Comparison of ENCODE assay signal across 17 cellular contexts in genomic region chr2:218081695-218082094, GRCh38. TPM values are rescaled to one million over a fixed set of nuclear protein-coding genes. Genes with fewer than 3 reads are reported as not detected.
DNase-seq lines count a peak whose midpoint lies in the region; ATAC-seq, FAIRE-seq and TF ChIP-seq lines count a peak whose summit lies in the region.
"Had no signal": no experiment of that assay in that cellular context is flagged by ENCODE, and none has a peak within 500 bp of the region (broad histone marks: within the 10 kb centered on the region; RNA-seq: fewer than 3 reads in every experiment).

No MANE protein-coding gene starts in this region.

- in situ Hi-C loops in GM12878 (cut with MboI), result no loop called here

- H2AFZ ChIP-seq in GM12878 (ENCODE audit: control insufficient read depth, low read depth, low read length), result no peak overlapping the region
- H2AFZ ChIP-seq: parathyroid adenoma had no signal

- peaks cover 5% of the 10 kb centered on the region for H3K27me3 ChIP-seq in AG04450 (ENCODE audit: control insufficient read depth, insufficient read depth, low read length)
- no peaks in the 10 kb centered on the region; a peak in 1 of 4 replicates for H3K27me3 ChIP-seq in GM12878 (replicated peaks in 1 of 2; ENCODE audit: control insufficient read depth in 2 of 2, insufficient read depth in 2 of 2, low read length in 1 of 2)

- no peak for TF ChIP-seq EP300 in GM12878 (IDR thresholded peaks at IDR 0.05; ENCODE audit: borderline replicate concordance in 1 of 2, control insufficient read depth in 1 of 2, low read depth in 2 of 2, low read length in 2 of 2)

- H3K9me3 ChIP-seq in AG04450 (ENCODE audit: control insufficient read depth, insufficient read depth, low read length), result peaks cover 2% of the 10 kb centered on the region; the same call in 1 of the 2 replicates
- peaks cover 3% of the 10 kb centered on the region; the same call in 2 of the 3 replicates for H3K9me3 ChIP-seq in GM12878 (replicated peaks; ENCODE audit: control insufficient read depth, insufficient read depth, low read length)

- ATAC-seq in GM12878 (no peak), GM21786 (IDR thresholded peaks at IDR 0.05; ENCODE audit: unreplicated experiment) (no peak)
- ATAC-seq: activated T-cell treated with anti-CD3 and anti-CD28 coated beads, Interleukin-2, amount 50 U/mL, for 4 hours had no signal

- 86% methylated on average over 7 of the region's 7 CpGs for WGBS in GM12878 (ENCODE audit: insufficient coverage, insufficient replicate concordance, low lambda C conversion rate, missing lambda C conversion rate)

- peaks cover 35% of the 10 kb centered on the region for H3K4me1 ChIP-seq in GM12878 (ENCODE audit: control insufficient read depth, insufficient read depth, low read length)
- H3K4me1 ChIP-seq: parathyroid adenoma had no signal

- H3K4me2 ChIP-seq in GM12878 (ENCODE audit: control insufficient read depth, insufficient read depth), result no peak overlapping the region

- POLR2A ChIA-PET in AG04450 (lab: Yijun Ruan, JAX), result interaction anchor here (0.7 kb wide), 1 partner anchor 25 kb away, joined by 4 read pairs; no protein-coding TSS in a partner anchor
- POLR2A ChIA-PET in GM12878 (lab: Charles Lee), result no interaction called here

- RAD21 ChIA-PET in GM12878 (lab: Charles Lee; ENCODE audit: unreplicated experiment), result interaction anchor here (1.1 to 1.3 kb wide), 2 partner anchors 13 to 293 kb away, joined by 3 to 6 read pairs; partner anchors contain the start of gene RUFY4

- no TSS peak for BruUV-seq in GM12878 (replicated peaks; lab: Mats Ljungman, UMichigan)

- TF ChIP-seq POLR2A in GM12878 (IDR thresholded peaks at IDR 0.05; ENCODE audit: low read depth, low read length), result no peak

- no peak for FAIRE-seq in GM12878 (lab: Jason Lieb, UNC)
- FAIRE-seq: kidney had no signal

- peak; percentile 11 for DNase-seq in AG04450 (ENCODE audit: low read depth, low spot score)
- peak; percentile 80 for DNase-seq in HFF-Myc (ENCODE audit: extremely low read depth, low read depth)
- DNase-seq in GM12878 (ENCODE audit: low read depth, low spot score), result no peak
- peak; percentile 52 for DNase-seq in islet precursor cell
- DNase-seq in activated gamma-delta T cell treated with Interleukin-2 at 50 U/mL for 16 hours, result no peak
- DNase-seq in NK-92 (lab: John Stamatoyannopoulos, UW; ENCODE audit: unreplicated experiment), result no peak
- DNase-seq in COR-L47 (lab: John Stamatoyannopoulos, UW), result no peak
- DNase-seq: activated CD4-positive, alpha-beta T cell treated with anti-CD3 and anti-CD28 coated beads for 48 hours; activated T-cell treated with anti-CD3 and anti-CD28 coated beads, Interleukin-2, amount 50 U/mL, for 4 hours; DMS79; dorsolateral prefrontal cortex; kidney; NCI-H187; substantia nigra had no signal

- intact Hi-C loops in GM12878 (cut with micrococcal nuclease; ENCODE audit: unreplicated experiment), result no loop called here

- H3K27ac ChIP-seq in AG04450 (ENCODE audit: low read depth, low read length), result no peak overlapping the region
- peak overlapping the region; percentile 65 for H3K27ac ChIP-seq in GM12878 (ENCODE audit: control insufficient read depth, insufficient read depth)
- H3K27ac ChIP-seq: dorsolateral prefrontal cortex, parathyroid adenoma had no signal

- SMC1A ChIA-PET in GM12878 (lab: Charles Lee; ENCODE audit: uncharacterized antibody, unreplicated experiment), result interaction anchor here (0.6 to 1.3 kb wide), 3 partner anchors 40 to 90 kb away, joined by 3 to 4 read pairs (median 4); no protein-coding TSS in a partner anchor

- TF ChIP-seq CTCF in AG04450 (IDR thresholded peaks at IDR 0.05; ENCODE audit: low read depth, low read length), result no peak
- no peak for TF ChIP-seq CTCF in HFF-Myc (IDR thresholded peaks at IDR 0.05; ENCODE audit: low read depth, low read length, missing control alignments)
- TF ChIP-seq CTCF in GM12878 (IDR thresholded peaks at IDR 0.05 in 2 of 3, conservative IDR thresholded peaks at IDR 0.05 in 1 of 3; ENCODE audit: control insufficient read depth in 2 of 3, extremely low read depth in 1 of 3, insufficient read depth in 1 of 3, low read depth in 3 of 3, low read length in 3 of 3), result no peak

- no peak overlapping the region for H3K9ac ChIP-seq in GM12878 (ENCODE audit: control insufficient read depth, insufficient read depth, low read length)
- H3K9ac ChIP-seq: parathyroid adenoma had no signal

- H4K20me1 ChIP-seq in GM12878 (ENCODE audit: control insufficient read depth, insufficient read depth), result no peaks in the 10 kb centered on the region

- CTCF ChIA-PET in AG04450 (lab: Charles Lee), result interaction anchor here (4.6 kb wide), 1 partner anchor 13 kb away, joined by 27 read pairs; the partner anchor contains the start of gene RUFY4
- CTCF ChIA-PET in GM12878 (lab: Yijun Ruan, JAX), result interaction anchor here (0.8 to 1.9 kb wide), 7 partner anchors 10 to 292 kb away, joined by 3 to 5 read pairs (median 4); partner anchors contain the start of gene RUFY4

- H3K4me3 ChIP-seq in AG04450 (ENCODE audit: low read depth, low read length), result no peak overlapping the region
- H3K4me3 ChIP-seq in HFF-Myc (replicated peaks; ENCODE audit: low read depth, low read length), result no peak overlapping the region
- H3K4me3 ChIP-seq in GM12878, result no peak overlapping the region
- H3K4me3 ChIP-seq: dorsolateral prefrontal cortex had no signal

- no peaks in the 10 kb centered on the region for H3K36me3 ChIP-seq in GM12878 (ENCODE audit: control insufficient read depth in 2 of 2, insufficient read depth in 2 of 2, low read length in 1 of 2)

- no peak for TF ChIP-seq RAD21 in GM12878 (IDR thresholded peaks at IDR 0.05; ENCODE audit: insufficient read depth, low read depth, low read length)

- no peaks in the 10 kb centered on the region for H3K79me2 ChIP-seq in GM12878 (ENCODE audit: control insufficient read depth, insufficient read depth, low read length)
- H3K79me2 ChIP-seq: parathyroid adenoma had no signal

TF ChIP-seq in GM12878, 131 proteins besides CTCF, POLR2A, EP300 and RAD21 (continues in another document):
- no peak for TF ChIP-seq MYC (IDR thresholded peaks at IDR 0.05; ENCODE audit: insufficient read depth, insufficient read length, insufficient replicate concordance, low read length, severe bottlenecking)
- no peak for TF ChIP-seq BACH1 (IDR thresholded peaks at IDR 0.05; ENCODE audit: borderline replicate concordance)
- TF ChIP-seq RCOR1 (conservative IDR thresholded peaks at IDR 0.05; ENCODE audit: low read depth, low read length), result no peak
- TF ChIP-seq RELA (IDR thresholded peaks at IDR 0.05; ENCODE audit: borderline replicate concordance, partially characterized antibody), result no peak
- no peak for TF ChIP-seq NFXL1 (IDR thresholded peaks at IDR 0.05; ENCODE audit: borderline replicate concordance)
- TF ChIP-seq ZSCAN29 (IDR thresholded peaks at IDR 0.05), result no peak
- no peak for TF ChIP-seq IRF3 (IDR thresholded peaks at IDR 0.05)
- TF ChIP-seq LARP7 (IDR thresholded peaks at IDR 0.05), result no peak

RNA-seq across cellular contexts. Expression of gene RUFY4, which starts 12.6 kb away (rescaled TPM):
- polyA plus RNA-seq in AG04450 (2011; rRNA removed), result not detected in 2 replicates
- polyA minus RNA-seq in AG04450 (2011; rRNA and poly(A)+ RNA removed), result not detected in 2 replicates
- 2.5 and 4.4 TPM in 2 replicates for total RNA-seq in GM12878 (2013; cell fraction: nucleolus; rRNA removed)
- total RNA-seq in GM12878 (2014; rRNA removed), result 0.65 and 1.2 TPM in 2 replicates
- 1.3 and 1.6 TPM in 2 replicates for total RNA-seq in GM12878 (2014; rRNA removed; fragmentation: Illumina TruSeq; extraction: Trizol)
- 1.5 and 2.7 TPM in 2 replicates for total RNA-seq in GM12878 (2021)
- polyA plus RNA-seq in GM12878 (2011; ENCODE audit: low read depth), result 3.5 TPM
- polyA plus RNA-seq in GM12878 (2011; rRNA removed), result 0.29 and 0.90 TPM in 2 replicates
- polyA plus RNA-seq in GM12878 (2011; cell fraction: cytosol; rRNA removed), result 0.51 and 0.60 TPM in 2 replicates
- polyA plus RNA-seq in GM12878 (2011; cell fraction: nucleus; rRNA removed), result 4.8 and 6.8 TPM in 2 replicates
- 3.5 and 4.3 TPM in 2 replicates for polyA plus RNA-seq in GM12878 (2012)
- 0.91 and 0.92 TPM in 2 replicates for polyA plus RNA-seq in GM12878 (2014; fragmentation: Illumina TruSeq; extraction: Trizol)
- polyA plus RNA-seq in GM12878 (2014; fragmentation: Nextera tagmentation; extraction: Ambion mirVana), result under 1 TPM; 0.05 to 0.14 TPM
- polyA plus RNA-seq in GM12878 (2014; rRNA removed), result 1.6 and 2.7 TPM in 2 replicates
- polyA plus RNA-seq in GM12878 (2016; fragmentation: Nextera tagmentation; extraction: Ambion mirVana), result under 1 TPM; 0.23 to 0.32 TPM
- polyA minus RNA-seq in GM12878 (2011; rRNA and poly(A)+ RNA removed), result 0.44 and 2.4 TPM in 2 replicates
- not detected in 2 replicates for polyA minus RNA-seq in GM12878 (2011; cell fraction: cytosol; rRNA and poly(A)+ RNA removed)
- polyA minus RNA-seq in GM12878 (2011; cell fraction: nucleus; rRNA and poly(A)+ RNA removed), result 1.2 and 4.2 TPM in 2 replicates
- total RNA-seq: glomerular endothelial cell had no signal

RNA-seq across cellular contexts. Expression of gene CXCR2, which starts 44.1 kb away (rescaled TPM):
- not detected in 2 replicates for polyA plus RNA-seq in AG04450 (2011; rRNA removed)
- polyA minus RNA-seq in AG04450 (2011; rRNA and poly(A)+ RNA removed), result not detected in 2 replicates
- total RNA-seq in GM12878 (2013; cell fraction: nucleolus; rRNA removed), result not detected in 2 replicates
- 0.06 and 0.11 TPM in 2 replicates for total RNA-seq in GM12878 (2014; rRNA removed)
- 0.09 TPM in 1 of 2 replicates, not detected in the other for total RNA-seq in GM12878 (2014; rRNA removed; fragmentation: Illumina TruSeq; extraction: Trizol)
- 0.36 TPM in 1 of 2 replicates, not detected in the other for total RNA-seq in GM12878 (2021)
- 0.10 TPM for polyA plus RNA-seq in GM12878 (2011; ENCODE audit: low read depth)
- polyA plus RNA-seq in GM12878 (2011; rRNA removed), result 0.07 and 0.12 TPM in 2 replicates
- polyA plus RNA-seq in GM12878 (2011; cell fraction: cytosol; rRNA removed), result 0.20 and 0.24 TPM in 2 replicates
- 0.15 TPM in 1 of 2 replicates, not detected in the other for polyA plus RNA-seq in GM12878 (2011; cell fraction: nucleus; rRNA removed)
- 0.07 and 0.48 TPM in 2 replicates for polyA plus RNA-seq in GM12878 (2012)
- polyA plus RNA-seq in GM12878 (2014; fragmentation: Illumina TruSeq; extraction: Trizol), result 0.21 TPM in 1 of 2 replicates, not detected in the other
- polyA plus RNA-seq in GM12878 (2014; fragmentation: Nextera tagmentation; extraction: Ambion mirVana), result under 1 TPM; 0.04 to 0.27 TPM
- polyA plus RNA-seq in GM12878 (2014; rRNA removed), result 0.08 and 0.31 TPM in 2 replicates
- polyA plus RNA-seq in GM12878 (2016; fragmentation: Nextera tagmentation; extraction: Ambion mirVana), result under 1 TPM; 0.09 to 0.62 TPM
- polyA minus RNA-seq in GM12878 (2011; rRNA and poly(A)+ RNA removed), result 0.52 and 0.80 TPM in 2 replicates
- polyA minus RNA-seq in GM12878 (2011; cell fraction: cytosol; rRNA and poly(A)+ RNA removed), result not detected in 2 replicates
- 0.48 TPM in 1 of 2 replicates, not detected in the other for polyA minus RNA-seq in GM12878 (2011; cell fraction: nucleus; rRNA and poly(A)+ RNA removed)
- total RNA-seq: activated T-cell treated with anti-CD3 and anti-CD28 coated beads, Interleukin-2, amount 50 U/mL, for 4 hours; glomerular endothelial cell had no signal

Comparison
In these comparisons a context has a peak if more than half of its experiments do, and no peak if none do; other contexts are left out.
1. DNase-seq: peak in AG04450 (single experiment), HFF-Myc (single experiment) and islet precursor cell (single experiment); none in GM12878 (single experiment), activated gamma-delta T cell treated with Interleukin-2 at 50 U/mL for 16 hours (single experiment), NK-92 (single experiment) and COR-L47 (single experiment).